12 cellular contexts compared by ENCODE assay signal in the genomic region with DNA sequence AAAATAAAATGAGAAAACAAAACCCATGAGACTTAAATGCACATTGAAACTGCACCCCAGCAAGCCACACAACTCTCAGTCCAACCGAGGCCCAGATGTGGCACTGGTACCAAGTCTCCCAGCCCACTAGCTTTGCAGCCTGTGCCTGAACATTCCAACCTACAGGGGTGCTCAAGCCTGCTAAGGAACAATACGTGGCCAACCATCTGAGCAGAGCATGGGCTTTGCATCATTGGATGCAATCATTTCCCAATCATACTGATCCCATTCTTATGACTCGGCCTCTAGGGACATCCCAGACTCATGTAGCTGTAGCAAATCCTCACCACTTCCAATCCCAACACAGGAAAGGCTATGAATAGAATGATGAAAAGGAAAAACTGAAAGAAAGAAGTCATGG.
DNase-seq lines count a peak whose midpoint lies in the region; ATAC-seq and TF ChIP-seq lines count a peak whose summit lies in the region.
"Had no signal": no experiment of that assay in that cellular context is flagged by ENCODE, and none has a peak within 500 bp of the region (broad histone marks: within the 10 kb centered on the region; RNA-seq: fewer than 3 reads in every experiment).

No MANE protein-coding gene starts in this region.

- ATAC-seq in HG03439 (IDR thresholded peaks at IDR 0.05; ENCODE audit: unreplicated experiment) = no peak
- ATAC-seq: activated naive CD8-positive, alpha-beta T cell treated with anti-CD3 and anti-CD28 coated beads, Interleukin-2, amount 50 U/mL, for 24 hours; naive thymus-derived CD8-positive, alpha-beta T cell; stimulated activated effector memory CD8-positive, alpha-beta T cell treated with anti-CD3 and anti-CD28 coated beads, Interleukin-12 subunit alpha, Interleukin-12 subunit beta, amount 100 ng/mL, for 72 hours had no signal

- H3K9me2 ChIP-seq in GM23248 (ENCODE audit: insufficient read depth) = no peaks in the 10 kb centered on the region

- DNase-seq in GM23248 (peak; percentile 96), T1000 (lab: John Stamatoyannopoulos, UW) (peak; percentile 22), fibroblast of the conjunctiva (ENCODE audit: low read depth) (peak; percentile 84), stromal cell of bone marrow (ENCODE audit: low read depth) (peak; percentile 98), NCI-H128 (lab: John Stamatoyannopoulos, UW; ENCODE audit: unreplicated experiment) (no peak), HEK293T (ENCODE audit: extremely low spot score) (no peak)
- DNase-seq: activated naive CD8-positive, alpha-beta T cell treated with anti-CD3 and anti-CD28 coated beads, Interleukin-2, amount 50 U/mL, for 24 hours; DMS79 treated with DMSO at 0.1 percent for 48 hours; naive thymus-derived CD8-positive, alpha-beta T cell; NCI-H1417 had no signal

- H3K4me2 ChIP-seq in GM23248 (ENCODE audit: unreplicated experiment) = no peak overlapping the region

- H4K20me1 ChIP-seq in GM23248 (ENCODE audit: insufficient read depth) = peaks cover 7% of the 10 kb centered on the region; the same call in 1 of the 2 replicates

- H3K27ac ChIP-seq in GM23248 = no peak overlapping the region

- CTCF ChIA-PET in HEK293T (lab: Yijun Ruan, JAX) = no interaction called here

- in situ Hi-C loops in GM23248 (cut with MboI) = no loop called here

- H3K4me1 ChIP-seq in GM23248 (ENCODE audit: insufficient read depth) = peaks cover 48% of the 10 kb centered on the region

- H3K4me3 ChIP-seq in GM23248 = no peak overlapping the region

- no peaks in the 10 kb centered on the region for H3K36me3 ChIP-seq in GM23248 (ENCODE audit: low read depth)

- 16 to 30% methylated on average over 3 of the region's 3 CpGs for WGBS in GM23248 (ENCODE audit: low coverage in 1 of 2, low lambda C conversion rate in 2 of 2, missing lambda C conversion rate in 2 of 2), 2 experiments

- H3K27me3 ChIP-seq in GM23248 (replicated peaks; ENCODE audit: insufficient read depth) = no peaks in the 10 kb centered on the region

- H3F3A ChIP-seq in GM23248 (ENCODE audit: insufficient read depth) = peaks cover 26% of the 10 kb centered on the region

- H3K9ac ChIP-seq in GM23248 = no peak overlapping the region

- no peaks in the 10 kb centered on the region for H3K9me3 ChIP-seq in GM23248 (ENCODE audit: low read depth)

- no peak overlapping the region for H2AFZ ChIP-seq in GM23248

- POLR2A ChIA-PET in HEK293T (lab: Yijun Ruan, JAX) = no interaction called here

- H3K79me2 ChIP-seq in GM23248 (ENCODE audit: insufficient read depth) = peaks cover 88% of the 10 kb centered on the region

TF ChIP-seq in HEK293T, 16 proteins besides CTCF, POLR2A, EP300 and RAD21:
- TF ChIP-seq FOXM1 (IDR thresholded peaks at IDR 0.05; ENCODE audit: borderline replicate concordance) (no peak), ARNT (IDR thresholded peaks at IDR 0.05) (no peak), FOXA1 (IDR thresholded peaks at IDR 0.05) (no peak), NFRKB (IDR thresholded peaks at IDR 0.05) (no peak), ELF4 (IDR thresholded peaks at IDR 0.05) (no peak), ZNF384 (IDR thresholded peaks at IDR 0.05) (no peak), FOXK2 (IDR thresholded peaks at IDR 0.05) (no peak), SP1 (IDR thresholded peaks at IDR 0.05) (no peak), SUZ12 (IDR thresholded peaks at IDR 0.05) (no peak), LEF1 (IDR thresholded peaks at IDR 0.05; ENCODE audit: borderline replicate concordance) (no peak)
- TF ChIP-seq, protein P1, sequence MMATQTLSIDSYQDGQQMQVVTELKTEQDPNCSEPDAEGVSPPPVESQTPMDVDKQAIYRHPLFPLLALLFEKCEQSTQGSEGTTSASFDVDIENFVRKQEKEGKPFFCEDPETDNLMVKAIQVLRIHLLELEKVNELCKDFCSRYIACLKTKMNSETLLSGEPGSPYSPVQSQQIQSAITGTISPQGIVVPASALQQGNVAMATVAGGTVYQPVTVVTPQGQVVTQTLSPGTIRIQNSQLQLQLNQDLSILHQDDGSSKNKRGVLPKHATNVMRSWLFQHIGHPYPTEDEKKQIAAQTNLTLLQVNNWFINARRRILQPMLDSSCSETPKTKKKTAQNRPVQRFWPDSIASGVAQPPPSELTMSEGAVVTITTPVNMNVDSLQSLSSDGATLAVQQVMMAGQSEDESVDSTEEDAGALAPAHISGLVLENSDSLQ (IDR thresholded peaks at IDR 0.05) = no peak

Comparison
In these comparisons a context has a peak if more than half of its experiments do, and no peak if none do; other contexts are left out.
1. DNase-seq: peak in GM23248 (single experiment), T1000 (single experiment), fibroblast of the conjunctiva (single experiment) and stromal cell of bone marrow (single experiment); none in NCI-H128 (single experiment) and HEK293T (single experiment).